23 cellular contexts compared by ENCODE assay signal in genomic region chr20:48607544-48607865, GRCh38.
DNase-seq lines count a peak whose midpoint lies in the region; ATAC-seq and TF ChIP-seq lines count a peak whose summit lies in the region.
"Had no signal": no experiment of that assay in that cellular context is flagged by ENCODE, and none has a peak within 500 bp of the region (broad histone marks: within the 10 kb centered on the region; RNA-seq: fewer than 3 reads in every experiment).

No MANE protein-coding gene starts in this region.

- TF ChIP-seq CTCF in RWPE2 (IDR thresholded peaks at IDR 0.05; ENCODE audit: poor library complexity, severe bottlenecking) (no peak), nephron (IDR thresholded peaks at IDR 0.05; ENCODE audit: unreplicated experiment in 3 of 3) (no peak)

- CTCF ChIA-PET in CD4-positive, alpha-beta memory T cell (lab: Charles Lee; ENCODE audit: partially characterized antibody), result interaction anchor here (1.1 to 1.3 kb wide), 2 partner anchors 10 to 13 kb away, joined by 3 read pairs; no protein-coding TSS in a partner anchor

- ATAC-seq in RWPE2 (ENCODE audit: low read depth), result no peak

- intact Hi-C loops in CD4-positive, alpha-beta memory T cell (cut with micrococcal nuclease), result no loop called here

- H3K4me3 ChIP-seq in RWPE2 (ENCODE audit: severe bottlenecking), result no peak overlapping the region
- no peak overlapping the region for H3K4me3 ChIP-seq in CD4-positive, alpha-beta memory T cell (ENCODE audit: low read length in 2 of 2)

- H3K27me3 ChIP-seq in RWPE2 (ENCODE audit: insufficient read depth, poor library complexity, severe bottlenecking), result peaks cover 3% of the 10 kb centered on the region
- H3K27me3 ChIP-seq in CD4-positive, alpha-beta memory T cell (ENCODE audit: insufficient read depth, low read length), result no peaks in the 10 kb centered on the region

- H3K4me1 Mint-ChIP-seq in nephron, result peaks cover 52% of the 10 kb centered on the region
- peaks cover 6% of the 10 kb centered on the region in 4 donors for H3K4me1 Mint-ChIP-seq in CD4-positive, alpha-beta memory T cell

- H3K27me3 Mint-ChIP-seq in nephron (ENCODE audit: low read depth), result peaks cover 29% of the 10 kb centered on the region
- peaks cover 0 to 2% of the 10 kb centered on the region in 2 donors for H3K27me3 Mint-ChIP-seq in CD4-positive, alpha-beta memory T cell

- no peaks in the 10 kb centered on the region for H3K36me3 ChIP-seq in RWPE2 (ENCODE audit: low read depth)
- H3K36me3 ChIP-seq in CD4-positive, alpha-beta memory T cell (ENCODE audit: insufficient read depth, low read length), result no peaks in the 10 kb centered on the region

- no peaks in the 10 kb centered on the region for H3K36me3 Mint-ChIP-seq in nephron (ENCODE audit: low read depth)
- H3K36me3 Mint-ChIP-seq in CD4-positive, alpha-beta memory T cell, result no peaks in the 10 kb centered on the region
- H3K36me3 Mint-ChIP-seq: CD14-positive monocyte had no signal

- H3K4me1 ChIP-seq in RWPE2 (ENCODE audit: insufficient read depth, poor library complexity, severe bottlenecking), result no peaks in the 10 kb centered on the region
- H3K4me1 ChIP-seq in CD4-positive, alpha-beta memory T cell (ENCODE audit: insufficient read depth, low read length), result no peaks in the 10 kb centered on the region

- DNase-seq in activated CD8-positive, alpha-beta memory T cell treated with anti-CD3 and anti-CD28 coated beads, Interleukin-2, amount 50 U/mL, for 48 hours, result peak; percentile 30
- no peak for DNase-seq in activated CD8-positive, alpha-beta memory T cell treated with anti-CD3 and anti-CD28 coated beads for 24 hours
- peak; percentile 70 for DNase-seq in RWPE2 (ENCODE audit: low spot score)
- peak; percentile 29 for DNase-seq in ureter (ENCODE audit: low spot score)
- no peak for DNase-seq in CD4-positive, alpha-beta memory T cell
- no peak for DNase-seq in activated CD4-positive, alpha-beta T cell treated with anti-CD3 and anti-CD28 coated beads, Interleukin-2, amount 50 U/mL, for 48 hours
- DNase-seq: 8988T; AML-193; EL; GF-D8; IMR-90; NCI-H1092 treated with DMSO at 0.1 percent for 48 hours; NCI-H1436 treated with DMSO at 0.1 percent for 48 hours; NCI-H2029; NCI-H226; NCI-H524; NCI-H774; NK-92 treated with Interleukin-12 subunit alpha and Interleukin-12 subunit beta, amount 100 ng/mL, for 24 hours; SIG-M5 had no signal

- POLR2A ChIA-PET in CD4-positive, alpha-beta memory T cell (lab: Charles Lee; ENCODE audit: partially characterized antibody), result no interaction called here

- H3K9me3 ChIP-seq in RWPE2 (ENCODE audit: severe bottlenecking), result no peaks in the 10 kb centered on the region
- H3K9me3 ChIP-seq in CD4-positive, alpha-beta memory T cell (ENCODE audit: control insufficient read depth in 1 of 2, low read length in 2 of 2), result no peaks in the 10 kb centered on the region

- H3K9me3 Mint-ChIP-seq in nephron, result peaks cover 2% of the 10 kb centered on the region
- no peaks in the 10 kb centered on the region for H3K9me3 Mint-ChIP-seq in CD4-positive, alpha-beta memory T cell

- no peak overlapping the region for H3K27ac ChIP-seq in RWPE2 (ENCODE audit: poor library complexity, severe bottlenecking)
- H3K27ac ChIP-seq in CD4-positive, alpha-beta memory T cell (ENCODE audit: low read depth, low read length), result no peak overlapping the region
- H3K27ac ChIP-seq: KMS-11, RWPE1 had no signal

- no peak overlapping the region for H3K4me3 Mint-ChIP-seq in nephron
- no peak overlapping the region for H3K4me3 Mint-ChIP-seq in CD4-positive, alpha-beta memory T cell
- H3K4me3 Mint-ChIP-seq: CD14-positive monocyte had no signal

- H3K27ac Mint-ChIP-seq in nephron, result peak overlapping the region in 2 of 3 experiments; percentile 57 to 59
- no peak overlapping the region for H3K27ac Mint-ChIP-seq in CD4-positive, alpha-beta memory T cell

Comparison
In these comparisons a context has a peak if more than half of its experiments do, and no peak if none do; other contexts are left out.
1. DNase-seq: peak in activated CD8-positive, alpha-beta memory T cell treated with anti-CD3 and anti-CD28 coated beads, Interleukin-2, amount 50 U/mL, for 48 hours (single experiment), RWPE2 (single experiment) and ureter (single experiment); none in activated CD8-positive, alpha-beta memory T cell treated with anti-CD3 and anti-CD28 coated beads for 24 hours (single experiment), CD4-positive, alpha-beta memory T cell (0 of 5) and activated CD4-positive, alpha-beta T cell treated with anti-CD3 and anti-CD28 coated beads, Interleukin-2, amount 50 U/mL, for 48 hours (0 of 2).
2. H3K27ac Mint-ChIP-seq: peak in nephron (2 of 3); none in CD4-positive, alpha-beta memory T cell (0 of 7).